In the genomic region with DNA sequence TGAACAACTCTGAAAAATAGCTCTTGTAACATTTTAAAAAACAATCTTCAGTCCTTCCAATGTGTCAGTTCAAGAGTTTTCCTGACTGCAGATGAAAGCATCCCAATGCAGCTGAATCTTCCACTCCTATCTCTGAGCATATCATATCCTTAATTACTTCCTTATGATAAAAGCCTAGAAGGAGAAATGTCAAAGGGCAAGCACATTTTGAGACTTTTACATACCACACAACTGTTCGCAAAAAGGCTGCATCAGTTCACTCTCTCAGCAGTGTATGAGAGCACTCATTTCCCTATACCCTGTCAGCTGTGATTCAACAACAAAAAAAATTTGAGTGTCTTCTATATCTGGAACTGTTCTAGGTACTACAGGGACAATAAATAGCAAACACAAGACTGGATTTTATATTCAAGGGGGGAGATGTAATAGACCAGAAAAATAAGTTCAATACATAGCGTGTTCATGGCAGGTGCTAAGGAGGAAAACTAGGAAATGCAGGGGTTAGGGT, we compare ENCODE assay signal across 12 cellular contexts.
"Had no signal": no experiment of that assay in that cellular context is flagged by ENCODE, and none has a peak within 500 bp of the region (broad histone marks: within the 10 kb centered on the region; RNA-seq: fewer than 3 reads in every experiment).

No MANE protein-coding gene starts in this region.

- ATAC-seq: gastrocnemius medialis; stimulated activated naive CD8-positive, alpha-beta T cell treated with anti-CD3 and anti-CD28 coated beads, Interleukin-15, Interleukin-2, amounts not matched to agents 100 U/mL and 50 U/mL, for 24 hours had no signal

- H3K27ac ChIP-seq: gastrocnemius medialis, suprapubic skin, upper lobe of left lung had no signal

- H3K27me3 ChIP-seq: gastrocnemius medialis, suprapubic skin, upper lobe of left lung had no signal

- H3K9me3 ChIP-seq: gastrocnemius medialis, suprapubic skin had no signal

- DNase-seq: activated CD4-positive, alpha-beta T cell treated with anti-CD3 and anti-CD28 coated beads, Interleukin-2, amount 50 U/mL, for 4 hours; activated CD8-positive, alpha-beta memory T cell treated with anti-CD3 and anti-CD28 coated beads, Interleukin-2, amount 50 U/mL, for 4 hours; effector CD4-positive, alpha-beta T cell; gastrocnemius medialis; kidney glomerular epithelial cell; SIG-M5; stimulated activated CD4-positive, alpha-beta T cell treated with anti-CD3 and anti-CD28 coated beads, Interleukin-2, amount 100 ng/mL, for 48 hours; stimulated activated naive CD8-positive, alpha-beta T cell treated with anti-CD3 and anti-CD28 coated beads, Interleukin-15, Interleukin-2, amounts not matched to agents 100 U/mL and 50 U/mL, for 24 hours; T-helper 2 cell; upper lobe of left lung had no signal

- H3K36me3 ChIP-seq: gastrocnemius medialis had no signal

- H3K4me3 ChIP-seq: gastrocnemius medialis, lung, suprapubic skin, upper lobe of left lung had no signal
